In the genomic region with DNA sequence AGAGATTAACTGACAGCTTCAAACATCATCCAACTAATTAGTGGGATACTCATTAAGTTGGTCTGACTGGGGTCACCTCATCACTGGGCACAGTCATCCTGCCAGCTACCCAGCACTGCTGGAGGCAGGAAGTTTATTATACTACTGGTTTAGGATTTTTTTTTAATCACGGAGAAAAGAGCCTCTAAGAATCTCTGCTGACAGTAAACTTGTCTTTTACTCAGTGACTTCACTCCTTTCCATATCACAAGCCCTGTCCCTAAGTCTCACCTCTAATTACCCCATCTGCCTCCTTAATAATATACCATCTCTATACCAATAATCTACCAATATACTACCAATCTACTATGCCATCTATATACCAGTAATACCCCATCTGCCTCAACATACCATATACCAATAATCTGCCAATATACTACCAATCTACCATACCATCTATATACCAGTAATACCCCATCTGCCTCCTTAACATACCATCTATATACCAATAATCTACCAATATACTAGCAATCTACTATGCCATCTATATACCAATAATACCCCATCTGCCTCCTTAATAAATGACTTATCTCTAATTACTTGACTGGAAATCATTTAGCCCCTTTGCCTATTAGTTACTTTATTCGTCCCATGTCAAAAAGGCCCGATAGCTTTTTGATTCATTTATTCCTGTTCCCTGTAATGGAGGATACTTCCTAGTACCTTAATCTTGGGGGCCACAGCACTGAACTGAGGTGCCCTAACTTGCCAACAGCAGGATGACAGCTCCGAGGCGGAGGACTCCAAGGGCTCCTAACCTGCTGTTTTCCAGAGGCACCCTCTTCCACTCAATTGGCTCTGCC, we compare ENCODE assay signal across 1 cellular context.
TF ChIP-seq lines count a peak whose summit lies in the region.

No MANE protein-coding gene starts in this region.

TF ChIP-seq in GM12891, 5 proteins besides CTCF, POLR2A, EP300 and RAD21:
- TF ChIP-seq POLR2AphosphoS5 (IDR thresholded peaks at IDR 0.05; ENCODE audit: low read depth, low read length) = no peak
- no peak for TF ChIP-seq SPI1 (IDR thresholded peaks at IDR 0.05; ENCODE audit: low read depth, low read length)
- TF ChIP-seq TAF1 (IDR thresholded peaks at IDR 0.05; ENCODE audit: low read depth, low read length) = no peak
- no peak for TF ChIP-seq POU2F2 (IDR thresholded peaks at IDR 0.05; ENCODE audit: low read depth, low read length)
